ENCODE assay signal across 15 cellular contexts in the genomic region with DNA sequence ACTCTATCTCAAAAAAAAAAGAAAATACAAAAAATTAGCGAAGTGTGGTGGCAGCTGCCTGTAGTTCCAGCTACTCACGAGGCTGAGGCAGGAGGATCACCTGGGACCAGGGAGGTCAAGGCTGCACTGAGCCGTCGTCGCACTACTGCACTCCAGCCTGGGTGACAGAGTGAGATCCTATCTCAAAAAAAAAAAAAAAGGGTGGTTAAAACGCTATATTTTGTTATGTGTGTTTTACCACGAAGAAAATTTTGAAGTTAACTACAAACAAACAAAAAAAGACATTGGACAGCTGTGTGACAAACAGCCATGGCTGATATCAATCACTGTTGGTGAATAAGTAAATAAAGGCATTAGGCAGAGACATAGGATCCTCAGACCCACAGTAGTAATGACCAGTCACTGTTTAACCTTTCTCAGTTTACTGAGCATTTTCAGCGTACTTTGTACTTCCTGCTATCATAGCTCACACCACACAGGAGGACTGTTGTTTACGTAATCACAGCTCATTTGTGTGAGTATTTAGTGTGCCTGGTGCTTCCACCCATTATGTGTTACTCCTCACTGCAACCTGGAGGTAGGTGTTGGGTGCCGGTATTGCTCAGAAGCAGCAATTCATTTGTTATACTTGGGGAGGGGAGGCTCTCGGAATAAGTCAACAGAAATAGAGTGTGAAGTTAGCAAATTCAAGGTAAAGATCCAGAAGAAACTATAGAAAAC. TPM values are rescaled to one million over a fixed set of nuclear protein-coding genes. Genes with fewer than 3 reads are reported as not detected.
DNase-seq lines count a peak whose midpoint lies in the region; ATAC-seq, FAIRE-seq and TF ChIP-seq lines count a peak whose summit lies in the region.
"Had no signal": no experiment of that assay in that cellular context is flagged by ENCODE, and none has a peak within 500 bp of the region (broad histone marks: within the 10 kb centered on the region; RNA-seq: fewer than 3 reads in every experiment).

No MANE protein-coding gene starts in this region.

- H3K4me2 ChIP-seq in A549, result peak overlapping the region; percentile 58

- peaks cover 18% of the 10 kb centered on the region for H3K4me1 ChIP-seq in A549
- H3K4me1 ChIP-seq: ascending aorta had no signal

- FAIRE-seq in A549 (lab: Jason Lieb, UNC), result peak; percentile 90

- POLR2A ChIA-PET in A549 (lab: Yijun Ruan, JAX), result no interaction called here

- CTCF ChIA-PET in A549 (lab: Yijun Ruan, JAX), result interaction anchor here (1.1 to 2.4 kb wide), 3 partner anchors 8 to 245 kb away, joined by 3 to 12 read pairs (median 5); no protein-coding TSS in a partner anchor

- TF ChIP-seq POLR2A in A549 (IDR thresholded peaks at IDR 0.05; ENCODE audit: low read length), result no peak

- 22% methylated on average over 11 of the region's 11 CpGs for WGBS in A549 (ENCODE audit: missing lambda C conversion rate)

- TF ChIP-seq RAD21 in A549 (conservative IDR thresholded peaks at IDR 0.05 in 1 of 2, IDR thresholded peaks at IDR 0.05 in 1 of 2), result no peak

- ATAC-seq in A549, result peak; percentile 69 to 86
- no peak for ATAC-seq in GM21737 (IDR thresholded peaks at IDR 0.05; ENCODE audit: unreplicated experiment)

- no peak for TF ChIP-seq CTCF in A549 (IDR thresholded peaks at IDR 0.05)

- DNase-seq in A549 (ENCODE audit: low read depth in 1 of 2, low spot score in 1 of 2) (peak in 1 of 2 experiments; percentile 72), LoVo (ENCODE audit: low spot score) (peak; percentile 37), SKM-1 treated with dmso at 0.1 percent for 144 hours (lab: John Stamatoyannopoulos, UW; ENCODE audit: unreplicated experiment) (peak; percentile 34), left kidney (ENCODE audit: low read depth, low spot score) (peak; percentile 41), SIG-M5 (lab: John Stamatoyannopoulos, UW) (no peak), midbrain (lab: John Stamatoyannopoulos, UW) (no peak)
- no peak for DNase-seq in activated CD8-positive, alpha-beta memory T cell treated with anti-CD3 and anti-CD28 coated beads for 24 hours
- DNase-seq: ACHN; activated CD4-positive, alpha-beta T cell treated with anti-CD3 and anti-CD28 coated beads for 48 hours; DND-41; H7; hypothalamus; NCI-H1694 had no signal

- H3K4me3 ChIP-seq in A549, result no peak overlapping the region
- H3K4me3 ChIP-seq: ascending aorta had no signal

- H3K9me3 ChIP-seq in A549, result peaks cover 2% of the 10 kb centered on the region
- H3K9me3 ChIP-seq: ascending aorta had no signal

- H3K27ac ChIP-seq in A549, result peak overlapping the region; percentile 27 to 66; a peak in 5 of 6 replicates
- H3K27ac ChIP-seq: ascending aorta had no signal

- no peak for TF ChIP-seq EP300 in A549 (IDR thresholded peaks at IDR 0.05)

TF ChIP-seq in A549, 52 proteins besides CTCF, POLR2A, EP300 and RAD21:
- TF ChIP-seq FOSL2 (IDR thresholded peaks at IDR 0.05) (no peak), FOSL2 (CRISPR knock-in tag; IDR thresholded peaks at IDR 0.05) (no peak), CEBPB (IDR thresholded peaks at IDR 0.05) (0 out of 4 replicates have a peak, but pooled peaks of 1 of the 2 experiments have one; percentile 13), MYC (IDR thresholded peaks at IDR 0.05; ENCODE audit: borderline replicate concordance, low read length) (no peak), GATA3 (IDR thresholded peaks at IDR 0.05; ENCODE audit: borderline replicate concordance) (peak; percentile 63), EHMT2 (IDR thresholded peaks at IDR 0.05; ENCODE audit: low read depth) (no peak), TP53 (CRISPR knock-in tag; IDR thresholded peaks at IDR 0.05) (no peak)
- TF ChIP-seq, protein P1, sequence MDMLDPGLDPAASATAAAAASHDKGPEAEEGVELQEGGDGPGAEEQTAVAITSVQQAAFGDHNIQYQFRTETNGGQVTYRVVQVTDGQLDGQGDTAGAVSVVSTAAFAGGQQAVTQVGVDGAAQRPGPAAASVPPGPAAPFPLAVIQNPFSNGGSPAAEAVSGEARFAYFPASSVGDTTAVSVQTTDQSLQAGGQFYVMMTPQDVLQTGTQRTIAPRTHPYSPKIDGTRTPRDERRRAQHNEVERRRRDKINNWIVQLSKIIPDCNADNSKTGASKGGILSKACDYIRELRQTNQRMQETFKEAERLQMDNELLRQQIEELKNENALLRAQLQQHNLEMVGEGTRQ (IDR thresholded peaks at IDR 0.05), result no peak

RNA-seq across cellular contexts. Expression of a gene that starts 55.4 kb away (rescaled TPM):
- 72.7 and 80.5 TPM in 2 replicates for polyA plus RNA-seq in A549 (2011; rRNA removed)
- polyA plus RNA-seq in A549 (2012; cell fraction: cytosol; rRNA removed), result 95.5 and 97.0 TPM in 2 replicates
- polyA plus RNA-seq in A549 (2012; cell fraction: nucleus; rRNA removed), result 32.6 and 50.6 TPM in 2 replicates
- polyA plus RNA-seq in A549 (2017; fragmentation: RNase III; extraction: RNeasy Plus Mini Kit Qiagen cat#74134 plus additional on column Dnase treatment), result 88.4 to 98.3 TPM (median 96.9 TPM) in 3 replicates
- 36.1 and 44.1 TPM in 2 replicates for polyA minus RNA-seq in A549 (2011; rRNA and poly(A)+ RNA removed)

Comparison
In these comparisons a context has a peak if more than half of its experiments do, and no peak if none do; other contexts are left out.
1. DNase-seq: peak in LoVo (single experiment), SKM-1 treated with dmso at 0.1 percent for 144 hours (single experiment) and left kidney (single experiment); none in activated CD8-positive, alpha-beta memory T cell treated with anti-CD3 and anti-CD28 coated beads for 24 hours (single experiment), SIG-M5 (single experiment) and midbrain (single experiment).